ENCODE assay signal across 17 cellular contexts in genomic region chrX:108443065-108443464, GRCh38. TPM values are rescaled to one million over a fixed set of nuclear protein-coding genes. Genes with fewer than 3 reads are reported as not detected.
DNase-seq lines count a peak whose midpoint lies in the region; ATAC-seq and TF ChIP-seq lines count a peak whose summit lies in the region.
"Had no signal": no experiment of that assay in that cellular context is flagged by ENCODE, and none has a peak within 500 bp of the region (broad histone marks: within the 10 kb centered on the region; RNA-seq: fewer than 3 reads in every experiment).

No MANE protein-coding gene starts in this region.

- peak overlapping the region; percentile 82; the same call in 1 of the 2 replicates for H3K4me3 ChIP-seq in HUES48 (ENCODE audit: low read depth, low read length)
- H3K4me3 ChIP-seq in fibroblast of pulmonary artery (replicated peaks; ENCODE audit: low read depth, low read length), result peak overlapping the region; percentile 61
- peak overlapping the region; percentile 70 for H3K4me3 ChIP-seq in psoas muscle

- intact Hi-C loops in psoas muscle (cut with DNase I), result loop anchor here in 1 of 2 donors (10.0 kb wide), 1 partner anchor 1718 kb away; the partner anchor contains the start of gene RNF128

- no peak overlapping the region for H3K9ac ChIP-seq in HUES48 (ENCODE audit: low read depth, low read length)

- H3K27ac ChIP-seq in HUES48 (ENCODE audit: low read depth, low read length) (no peak overlapping the region), psoas muscle (no peak overlapping the region)
- H3K27ac ChIP-seq: ascending aorta, dorsolateral prefrontal cortex had no signal

- no peak for ATAC-seq in psoas muscle
- ATAC-seq in HG02678 (IDR thresholded peaks at IDR 0.05; ENCODE audit: unreplicated experiment), result no peak
- ATAC-seq: left ventricle myocardium superior had no signal

- peaks cover 5% of the 10 kb centered on the region; the same call in 1 of the 2 replicates for H3K36me3 ChIP-seq in HUES48 (ENCODE audit: control insufficient read depth, insufficient read depth, low read length)
- no peaks in the 10 kb centered on the region for H3K36me3 ChIP-seq in psoas muscle (ENCODE audit: insufficient read depth in 1 of 2, low read depth in 1 of 2)
- H3K36me3 ChIP-seq: ascending aorta had no signal

- H3K4me1 ChIP-seq in HUES48 (ENCODE audit: control insufficient read depth, insufficient read depth, low read length) (peaks cover 50% of the 10 kb centered on the region), psoas muscle (no peaks in the 10 kb centered on the region)
- H3K4me1 ChIP-seq: ascending aorta had no signal

- DNase-seq in NCI-H345 treated with DMSO at 0.1 percent for 48 hours (lab: John Stamatoyannopoulos, UW; ENCODE audit: unreplicated experiment), result peak; percentile 63
- no peak for DNase-seq in fibroblast of pulmonary artery (ENCODE audit: low read depth)
- DNase-seq in psoas muscle, result no peak
- DNase-seq in effector CD8-positive, alpha-beta T cell (lab: John Stamatoyannopoulos, UW), result no peak
- no peak for DNase-seq in SHP77 (lab: John Stamatoyannopoulos, UW)
- DNase-seq: activated gamma-delta T cell, C1 segment of cervical spinal cord, DMS79, dorsolateral prefrontal cortex, left ventricle myocardium superior, naive B cell, NCI-H1694, NCI-H82 had no signal

- no peak for TF ChIP-seq CTCF in fibroblast of pulmonary artery (IDR thresholded peaks at IDR 0.05; ENCODE audit: low read length, missing control alignments)
- no peak for TF ChIP-seq CTCF in psoas muscle (IDR thresholded peaks at IDR 0.05)

- WGBS in psoas muscle, 3 donors, result 66 to 82% (median 78%) methylated on average over 1 of the region's 1 CpG

- 0 out of 2 replicates have a peak, but pooled peaks cover 2% of the 10 kb centered on the region for H3K27me3 ChIP-seq in HUES48 (ENCODE audit: control insufficient read depth, insufficient read depth, low read length)
- peaks cover 0 to 28% (median 0%) of the 10 kb centered on the region in 3 donors for H3K27me3 ChIP-seq in psoas muscle (ENCODE audit: insufficient read depth in 3 of 3, low read length in 2 of 3)
- H3K27me3 ChIP-seq: ascending aorta had no signal

- H3K9me3 ChIP-seq in HUES48 (ENCODE audit: control insufficient read depth, insufficient read depth, low read length) (no peaks in the 10 kb centered on the region; the same call in 1 of the 2 replicates), psoas muscle (no peaks in the 10 kb centered on the region)

RNA-seq across cellular contexts. Expression of gene COL4A5, which starts 3.4 kb away (rescaled TPM):
- total RNA-seq in psoas muscle, result 1 to 10 TPM; 3.1 to 8.6 (median 6.1) TPM
- polyA plus RNA-seq in psoas muscle, result 1 to 10 TPM; 1.1 to 2.0 (median 1.1) TPM
- total RNA-seq: T-helper 1 cell treated with Interleukin-12 subunit alpha and Interleukin-12 subunit beta and Interleukin-4 antibody, amounts not matched to agents 30 ng/mL and 1 ng/mL, for 36 hours had no signal

RNA-seq across cellular contexts. Expression of gene COL4A6, which starts 4.8 kb away (rescaled TPM):
- 1 to 10 TPM in 3 of 4 donors, under 1 TPM in 1; 0.68 to 3.6 (median 1.1) TPM for total RNA-seq in psoas muscle
- under 1 TPM; 0.17 to 0.18 (median 0.18) TPM for polyA plus RNA-seq in psoas muscle
- total RNA-seq: T-helper 1 cell treated with Interleukin-12 subunit alpha and Interleukin-12 subunit beta and Interleukin-4 antibody, amounts not matched to agents 30 ng/mL and 1 ng/mL, for 36 hours had no signal
